ENCODE assay signal across 19 cellular contexts in genomic region chr15:68629519-68630204, GRCh38. TPM values are rescaled to one million over a fixed set of nuclear protein-coding genes. Genes with fewer than 3 reads are reported as not detected.
DNase-seq lines count a peak whose midpoint lies in the region; ATAC-seq and TF ChIP-seq lines count a peak whose summit lies in the region.
"Had no signal": no experiment of that assay in that cellular context is flagged by ENCODE, and none has a peak within 500 bp of the region (broad histone marks: within the 10 kb centered on the region; RNA-seq: fewer than 3 reads in every experiment).

No MANE protein-coding gene starts in this region.

- peak overlapping the region; percentile 61 to 95 (median 82) for H3K4me2 ChIP-seq in BLaER1 treated with 17β-estradiol and CSF1 and Interleukin-3, amounts not matched to agents 10 nM and 100 nM

- peak overlapping the region in 3 of 11 experiments; percentile 7 to 51 (median 35); a peak in 5 of 22 replicates for H3K9ac ChIP-seq in BLaER1 treated with 17β-estradiol and CSF1 and Interleukin-3, amounts not matched to agents 10 nM and 100 nM

- H3K4me3 ChIP-seq in BLaER1 treated with 17β-estradiol and CSF1 and Interleukin-3, amounts not matched to agents 10 nM and 100 nM, result peak overlapping the region in 1 of 10 experiments; percentile 30; a peak in 2 of 20 replicates
- H3K4me3 ChIP-seq: cardiac muscle cell, lung, tibial artery had no signal

- H3K4me1 ChIP-seq in BLaER1 treated with 17β-estradiol and CSF1 and Interleukin-3, amounts not matched to agents 10 nM and 100 nM, result peaks cover 52 to 99% (median 93%) of the 10 kb centered on the region in 10 experiments
- H3K4me1 ChIP-seq: Caco-2, tibial artery had no signal

- peak overlapping the region in 4 of 11 experiments; percentile 37 to 56 (median 46); a peak in 6 of 22 replicates for H3K27ac ChIP-seq in BLaER1 treated with 17β-estradiol and CSF1 and Interleukin-3, amounts not matched to agents 10 nM and 100 nM
- H3K27ac ChIP-seq: cardiac muscle cell, tibial artery had no signal

- H3K36me3 ChIP-seq in BLaER1 treated with 17β-estradiol and CSF1 and Interleukin-3, amounts not matched to agents 10 nM and 100 nM, result no peaks in the 10 kb centered on the region
- H3K36me3 ChIP-seq: cardiac muscle cell, tibial artery had no signal

- peaks cover 0 to 10% (median 0%) of the 10 kb centered on the region in 11 experiments; a peak in 3 of 22 replicates for H4K20me1 ChIP-seq in BLaER1 treated with 17β-estradiol and CSF1 and Interleukin-3, amounts not matched to agents 10 nM and 100 nM

- ATAC-seq in left lobe of liver (peak; percentile 30), SK-N-SH treated with all-trans-retinoic acid at 6 μM for 48 hours (no peak)
- ATAC-seq: stimulated activated naive CD8-positive, alpha-beta T cell treated with anti-CD3 and anti-CD28 coated beads, Interleukin-15, Interleukin-2, amounts not matched to agents 100 U/mL and 50 U/mL, for 24 hours had no signal

- DNase-seq in DMS153 (lab: John Stamatoyannopoulos, UW) (peak; percentile 41), NCI-H2029 treated with DMSO at 0.1 percent for 48 hours (lab: John Stamatoyannopoulos, UW) (peak; percentile 31), left lobe of liver (ENCODE audit: low spot score) (no peak), putamen (ENCODE audit: low spot score) (no peak), SW 1271 (lab: John Stamatoyannopoulos, UW) (no peak)
- DNase-seq: activated naive CD4-positive, alpha-beta T cell treated with Interleukin-2 at 50 U/mL for 16 hours; activated T-cell treated with anti-CD3 and anti-CD28 coated beads, Interleukin-2, amount 50 U/mL, for 1 hour; Caco-2; kidney; NCI-H1930; occipital lobe; Right ventricle myocardium superior; stimulated activated CD4-positive, alpha-beta T cell treated with anti-CD3 and anti-CD28 coated beads, Interleukin-2, amount 100 ng/mL, for 48 hours; stimulated activated naive CD8-positive, alpha-beta T cell treated with anti-CD3 and anti-CD28 coated beads, Interleukin-15, Interleukin-2, amounts not matched to agents 100 U/mL and 50 U/mL, for 24 hours; tibial artery had no signal

- peaks cover 0 to 22% (median 0%) of the 10 kb centered on the region in 11 experiments; a peak in 3 of 22 replicates for H3K27me3 ChIP-seq in BLaER1 treated with 17β-estradiol and CSF1 and Interleukin-3, amounts not matched to agents 10 nM and 100 nM
- H3K27me3 ChIP-seq: cardiac muscle cell, tibial artery had no signal

- H3K9me3 ChIP-seq in BLaER1 treated with 17β-estradiol and CSF1 and Interleukin-3, amounts not matched to agents 10 nM and 100 nM (replicated peaks in 1 of 11), result no peaks in the 10 kb centered on the region
- H3K9me3 ChIP-seq: Caco-2, tibial artery had no signal

TF ChIP-seq in SK-N-SH treated with all-trans-retinoic acid at 6 μM for 48 hours, 23 proteins besides CTCF, POLR2A, EP300 and RAD21:
- TF ChIP-seq ZNF565 (CRISPR knock-in tag; conservative IDR thresholded peaks at IDR 0.05; ENCODE audit: low read depth) (no peak), POU6F1 (CRISPR knock-in tag; IDR thresholded peaks at IDR 0.05; ENCODE audit: borderline replicate concordance, low read depth) (no peak), PPARA (CRISPR knock-in tag; IDR thresholded peaks at IDR 0.05; ENCODE audit: borderline replicate concordance) (no peak), ZFP3 (CRISPR knock-in tag; IDR thresholded peaks at IDR 0.05) (no peak)
- TF ChIP-seq, protein P1, sequence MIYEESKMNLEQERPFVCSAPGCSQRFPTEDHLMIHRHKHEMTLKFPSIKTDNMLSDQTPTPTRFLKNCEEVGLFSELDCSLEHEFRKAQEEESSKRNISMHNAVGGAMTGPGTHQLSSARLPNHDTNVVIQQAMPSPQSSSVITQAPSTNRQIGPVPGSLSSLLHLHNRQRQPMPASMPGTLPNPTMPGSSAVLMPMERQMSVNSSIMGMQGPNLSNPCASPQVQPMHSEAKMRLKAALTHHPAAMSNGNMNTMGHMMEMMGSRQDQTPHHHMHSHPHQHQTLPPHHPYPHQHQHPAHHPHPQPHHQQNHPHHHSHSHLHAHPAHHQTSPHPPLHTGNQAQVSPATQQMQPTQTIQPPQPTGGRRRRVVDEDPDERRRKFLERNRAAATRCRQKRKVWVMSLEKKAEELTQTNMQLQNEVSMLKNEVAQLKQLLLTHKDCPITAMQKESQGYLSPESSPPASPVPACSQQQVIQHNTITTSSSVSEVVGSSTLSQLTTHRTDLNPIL (CRISPR knock-in tag; IDR thresholded peaks at IDR 0.05; ENCODE audit: low read depth), result no peak
- TF ChIP-seq, protein P2, sequence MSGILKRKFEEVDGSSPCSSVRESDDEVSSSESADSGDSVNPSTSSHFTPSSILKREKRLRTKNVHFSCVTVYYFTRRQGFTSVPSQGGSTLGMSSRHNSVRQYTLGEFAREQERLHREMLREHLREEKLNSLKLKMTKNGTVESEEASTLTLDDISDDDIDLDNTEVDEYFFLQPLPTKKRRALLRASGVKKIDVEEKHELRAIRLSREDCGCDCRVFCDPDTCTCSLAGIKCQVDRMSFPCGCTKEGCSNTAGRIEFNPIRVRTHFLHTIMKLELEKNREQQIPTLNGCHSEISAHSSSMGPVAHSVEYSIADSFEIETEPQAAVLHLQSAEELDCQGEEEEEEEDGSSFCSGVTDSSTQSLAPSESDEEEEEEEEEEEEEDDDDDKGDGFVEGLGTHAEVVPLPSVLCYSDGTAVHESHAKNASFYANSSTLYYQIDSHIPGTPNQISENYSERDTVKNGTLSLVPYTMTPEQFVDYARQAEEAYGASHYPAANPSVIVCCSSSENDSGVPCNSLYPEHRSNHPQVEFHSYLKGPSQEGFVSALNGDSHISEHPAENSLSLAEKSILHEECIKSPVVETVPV (CRISPR knock-in tag; IDR thresholded peaks at IDR 0.05), result no peak
TF ChIP-seq in SK-N-SH treated with all-trans-retinoic acid at 6 μM for 48 hours: peak in this region for 0.

RNA-seq across cellular contexts. Expression of gene CORO2B, which starts 50.9 kb away (rescaled TPM):
- total RNA-seq in left lobe of liver, result 0.35 TPM

Comparison
In these comparisons a context has a peak if more than half of its experiments do, and no peak if none do; other contexts are left out.
1. DNase-seq: peak in DMS153 (single experiment) and NCI-H2029 treated with DMSO at 0.1 percent for 48 hours (single experiment); none in left lobe of liver (single experiment), putamen (single experiment) and SW 1271 (0 of 2).